In the genomic region with DNA sequence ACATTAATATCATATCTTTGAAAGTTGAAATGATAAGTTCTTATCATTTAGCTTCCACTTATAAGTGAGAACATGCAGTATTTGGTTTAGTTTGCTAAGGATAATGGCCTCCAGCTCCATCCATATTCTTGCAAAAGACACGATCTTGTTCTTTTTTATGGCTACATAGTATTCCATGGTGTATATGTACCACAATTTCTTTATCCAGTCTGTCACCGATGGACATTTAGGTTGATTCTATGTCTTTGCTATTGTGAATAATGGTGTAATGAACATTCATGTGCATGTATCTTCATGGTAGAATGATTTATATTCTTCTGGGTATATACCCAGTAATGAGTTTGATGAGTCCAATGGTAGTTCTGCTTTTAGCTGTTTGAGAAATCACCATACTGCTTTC, we compare ENCODE assay signal across 26 cellular contexts.
"Had no signal": no experiment of that assay in that cellular context is flagged by ENCODE, and none has a peak within 500 bp of the region (broad histone marks: within the 10 kb centered on the region; RNA-seq: fewer than 3 reads in every experiment).

No MANE protein-coding gene starts in this region.

- H3K36me3 ChIP-seq: stomach, suprapubic skin, thoracic aorta, thyroid gland, tibial artery, tibial nerve, transverse colon, upper lobe of left lung, upper lobe of right lung, uterus, vagina had no signal

- H3K27me3 ChIP-seq: stomach, suprapubic skin, testis, thyroid gland, tibial artery, tibial nerve, transverse colon, upper lobe of left lung, upper lobe of right lung, uterus, vagina had no signal

- H3K9me3 ChIP-seq: suprapubic skin, testis, thoracic aorta, thyroid gland, transverse colon, upper lobe of left lung, upper lobe of right lung, uterus, vagina had no signal

- H3K27ac ChIP-seq: stomach, suprapubic skin, testis, thoracic aorta, thyroid gland, tibial artery, tibial nerve, transverse colon, upper lobe of left lung, upper lobe of right lung, uterus, vagina had no signal

- DNase-seq: stimulated activated CD4-positive, alpha-beta T cell treated with anti-CD3 and anti-CD28 coated beads, Interleukin-2, amount 100 ng/mL, for 48 hours; stimulated activated CD4-positive, alpha-beta T cell treated with anti-CD3 and anti-CD28 coated beads, Interleukin-4, amount 100 ng/mL, for 1 hour; stimulated activated CD4-positive, alpha-beta T cell treated with anti-CD3 and anti-CD28 coated beads, Interleukin-4, amount 100 ng/mL, for 24 hours; stimulated activated CD4-positive, alpha-beta T cell treated with anti-CD3 and anti-CD28 coated beads, Interleukin-4, amount 100 ng/mL, for 4 hours; stimulated activated CD8-positive, alpha-beta memory T cell treated with anti-CD3 and anti-CD28 coated beads, Interleukin-4, amount 100 ng/mL, for 48 hours; stimulated activated naive B cell treated with anti-CD40 and anti-IgM and Interleukin-4, amounts not matched to agents 10 μg/mL and 1 μg/mL and 100 μg/mL, for 72 hours; stimulated activated naive CD4-positive, alpha-beta T cell; stimulated activated naive CD4-positive, alpha-beta T cell treated with Interleukin-2 at 50 U/mL for 16 hours; stimulated activated naive CD8-positive, alpha-beta T cell treated with anti-CD3 and anti-CD28 coated beads, Interleukin-15, amount 100 ng/mL, for 72 hours; stimulated activated naive CD8-positive, alpha-beta T cell treated with anti-CD3 and anti-CD28 coated beads, Interleukin-15, Interleukin-2, amounts not matched to agents 100 U/mL and 50 U/mL, for 24 hours; stomach; substantia nigra; testis; thyroid gland; tibial artery; transverse colon; trophoblast cell; upper lobe of left lung; upper lobe of right lung; uterus had no signal

- H3K4me1 ChIP-seq: stomach, suprapubic skin, testis, thyroid gland, tibial artery, tibial nerve, transverse colon, upper lobe of left lung, upper lobe of right lung, uterus, vagina had no signal

- ATAC-seq: stimulated activated effector memory CD8-positive, alpha-beta T cell treated with anti-CD3 and anti-CD28 coated beads, Interleukin-12 subunit alpha, Interleukin-12 subunit beta, amount 100 ng/mL, for 72 hours; stimulated activated memory B cell treated with anti-CD40 and anti-IgM and Interleukin-4, amounts not matched to agents 10 μg/mL and 1 μg/mL and 100 μg/mL, for 72 hours; stimulated activated naive B cell treated with anti-CD40 and anti-IgM and Interleukin-4, amounts not matched to agents 10 μg/mL and 1 μg/mL and 100 μg/mL, for 72 hours; stimulated activated naive CD8-positive, alpha-beta T cell treated with anti-CD3 and anti-CD28 coated beads, Interleukin-15, amount 100 ng/mL, for 72 hours; stimulated activated naive CD8-positive, alpha-beta T cell treated with anti-CD3 and anti-CD28 coated beads, Interleukin-15, Interleukin-2, amounts not matched to agents 100 U/mL and 50 U/mL, for 24 hours; upper lobe of right lung had no signal

- H3K4me3 ChIP-seq: stomach, suprapubic skin, testis, thoracic aorta, thyroid gland, tibial artery, tibial nerve, transverse colon, upper lobe of left lung, upper lobe of right lung, uterus, vagina had no signal
